1 cellular context compared by ENCODE assay signal in genomic region chr17:79607941-79608728, GRCh38.
TF ChIP-seq lines count a peak whose summit lies in the region.

No MANE protein-coding gene starts in this region.

TF ChIP-seq in H1, 55 proteins besides CTCF, POLR2A, EP300 and RAD21 (continued from another document):
- no peak for TF ChIP-seq ATF3 (IDR thresholded peaks at IDR 0.05; ENCODE audit: insufficient read depth, low read depth, low read length)
- TF ChIP-seq E2F6 (IDR thresholded peaks at IDR 0.05), result no peak
